ENCODE assay signal across 17 cellular contexts in genomic region chr14:50364792-50365191, GRCh38. TPM values are rescaled to one million over a fixed set of nuclear protein-coding genes. Genes with fewer than 3 reads are reported as not detected.
DNase-seq lines count a peak whose midpoint lies in the region; ATAC-seq, FAIRE-seq and TF ChIP-seq lines count a peak whose summit lies in the region.
"Had no signal": no experiment of that assay in that cellular context is flagged by ENCODE, and none has a peak within 500 bp of the region (broad histone marks: within the 10 kb centered on the region; RNA-seq: fewer than 3 reads in every experiment).

No MANE protein-coding gene starts in this region.

- no peaks in the 10 kb centered on the region for H3K27me3 ChIP-seq in HepG2 (ENCODE audit: control insufficient read depth in 1 of 2, insufficient read depth in 2 of 2, low read length in 2 of 2)
- H3K27me3 ChIP-seq: gastroesophageal sphincter had no signal

- H3K27ac ChIP-seq in HepG2 (ENCODE audit: extremely low read length, insufficient read depth, low read length) = no peak overlapping the region
- H3K27ac ChIP-seq: prostate gland had no signal

- no peak for TF ChIP-seq RAD21 in HepG2 (CRISPR knock-in tag; IDR thresholded peaks at IDR 0.05)

- no peak for TF ChIP-seq POLR2A in HepG2 (IDR thresholded peaks at IDR 0.05; ENCODE audit: insufficient read depth in 1 of 2, low read depth in 2 of 2, low read length in 2 of 2)

- H2AFZ ChIP-seq in HepG2 (ENCODE audit: low read length) = no peak overlapping the region

- no peaks in the 10 kb centered on the region for H3K36me3 ChIP-seq in HepG2 (replicated peaks in 1 of 2; ENCODE audit: control insufficient read depth in 1 of 2, insufficient read depth in 2 of 2, low read length in 2 of 2)
- H3K36me3 ChIP-seq: gastroesophageal sphincter, prostate gland had no signal

- in situ Hi-C loops in HepG2 (cut with HindIII; ENCODE audit: extremely low pct_ligation_motif_present, low pct_unique_long_range_greater_than_20kb) = no loop called here

- H3K9me3 Mint-ChIP-seq in natural killer cell = no peaks in the 10 kb centered on the region
- H3K9me3 Mint-ChIP-seq in natural killer cell treated with Interleukin-12 subunit alpha and Interleukin-12 subunit beta and Interleukin-15 and Interleukin-18, amount 100 ng/mL, for 72 hours = no peaks in the 10 kb centered on the region
- H3K9me3 Mint-ChIP-seq: nephron had no signal

- intact Hi-C loops in natural killer cell (cut with micrococcal nuclease) (loop anchor here (5.0 to 10.0 kb wide), 2 partner anchors 362 to 780 kb away; partner anchors contain the start of gene RPS29), HepG2 (cut with micrococcal nuclease; ENCODE audit: unreplicated experiment) (no loop called here)

- BruUV-seq in HepG2 (replicated peaks; lab: Mats Ljungman, UMichigan) = no TSS peak

- H4K20me1 ChIP-seq in HepG2 (ENCODE audit: insufficient read depth, low read length) = no peaks in the 10 kb centered on the region

- H3K9me3 ChIP-seq in HepG2 (ENCODE audit: low read length) = no peaks in the 10 kb centered on the region
- H3K9me3 ChIP-seq: gastroesophageal sphincter, prostate gland had no signal

- H3K4me2 ChIP-seq in HepG2 (ENCODE audit: low read depth, low read length) = no peak overlapping the region

- H3K27ac Mint-ChIP-seq in natural killer cell = peak overlapping the region; percentile 92 to 93
- H3K27ac Mint-ChIP-seq in natural killer cell treated with Interleukin-12 subunit alpha and Interleukin-12 subunit beta and Interleukin-15 and Interleukin-18, amount 100 ng/mL, for 72 hours = no peak overlapping the region

- no peak for ATAC-seq in natural killer cell
- no peak for ATAC-seq in natural killer cell treated with Interleukin-12 subunit alpha and Interleukin-12 subunit beta and Interleukin-15 and Interleukin-18, amount 100 ng/mL, for 72 hours
- peak; percentile 36; the same call in 2 of the 3 replicates for ATAC-seq in HepG2
- no peak for ATAC-seq in HG02610 (IDR thresholded peaks at IDR 0.05; ENCODE audit: unreplicated experiment)
- no peak for ATAC-seq in GM19395 (IDR thresholded peaks at IDR 0.05; ENCODE audit: unreplicated experiment)
- ATAC-seq in GM19397 (IDR thresholded peaks at IDR 0.05; ENCODE audit: unreplicated experiment) = no peak
- ATAC-seq: gastroesophageal sphincter had no signal

- H3K9ac ChIP-seq in HepG2 (ENCODE audit: insufficient read depth, low read depth, low read length) = no peak overlapping the region

- H3K27me3 Mint-ChIP-seq in natural killer cell (ENCODE audit: low read depth in 2 of 2) = no peaks in the 10 kb centered on the region
- H3K27me3 Mint-ChIP-seq in natural killer cell treated with Interleukin-12 subunit alpha and Interleukin-12 subunit beta and Interleukin-15 and Interleukin-18, amount 100 ng/mL, for 72 hours = no peaks in the 10 kb centered on the region
- H3K27me3 Mint-ChIP-seq: CD4-positive, alpha-beta memory T cell had no signal

- H3K79me2 ChIP-seq in HepG2 (ENCODE audit: insufficient read depth, low read length) = no peaks in the 10 kb centered on the region

- peak overlapping the region; percentile 26 for H3K4me3 Mint-ChIP-seq in natural killer cell
- no peak overlapping the region for H3K4me3 Mint-ChIP-seq in natural killer cell treated with Interleukin-12 subunit alpha and Interleukin-12 subunit beta and Interleukin-15 and Interleukin-18, amount 100 ng/mL, for 72 hours
- H3K4me3 Mint-ChIP-seq: nephron had no signal

- TF ChIP-seq CTCF in natural killer cell (IDR thresholded peaks at IDR 0.05) (no peak), HepG2 (CRISPR knock-in tag; IDR thresholded peaks at IDR 0.05) (no peak)

- POLR2A ChIA-PET in HepG2 (lab: Yijun Ruan, JAX) = interaction anchor here (1.3 kb wide), 1 partner anchor 53 kb away, joined by 3 read pairs; the partner anchor contains the start of genes DMAC2L and L2HGDH

- DNase-seq in natural killer cell (no peak), HepG2 (ENCODE audit: low spot score) (no peak), NK-92 (lab: John Stamatoyannopoulos, UW; ENCODE audit: unreplicated experiment) (no peak)
- no peak for DNase-seq in natural killer cell treated with Interleukin-12 subunit alpha and Interleukin-12 subunit beta and Interleukin-15 and Interleukin-18, amount 100 ng/mL, for 72 hours (ENCODE audit: low spot score)
- DNase-seq: activated gamma-delta T cell; anterior cingulate cortex; CD4-positive, alpha-beta memory T cell; NCI-H2081; stimulated activated naive CD4-positive, alpha-beta T cell treated with Interleukin-2 at 50 U/mL for 16 hours had no signal

- H3K36me3 Mint-ChIP-seq in natural killer cell = no peaks in the 10 kb centered on the region
- peaks cover 6% of the 10 kb centered on the region for H3K36me3 Mint-ChIP-seq in natural killer cell treated with Interleukin-12 subunit alpha and Interleukin-12 subunit beta and Interleukin-15 and Interleukin-18, amount 100 ng/mL, for 72 hours

- TF ChIP-seq EP300 in HepG2 (IDR thresholded peaks at IDR 0.05; ENCODE audit: low read depth in 2 of 2, low read length in 2 of 2) (no peak), HepG2 (CRISPR knock-in tag; IDR thresholded peaks at IDR 0.05; ENCODE audit: borderline replicate concordance) (no peak)

- peaks cover 50 to 55% of the 10 kb centered on the region in 2 donors for H3K4me1 Mint-ChIP-seq in natural killer cell
- H3K4me1 Mint-ChIP-seq in natural killer cell treated with Interleukin-12 subunit alpha and Interleukin-12 subunit beta and Interleukin-15 and Interleukin-18, amount 100 ng/mL, for 72 hours (ENCODE audit: low read depth in 2 of 2) = peaks cover 46 to 49% of the 10 kb centered on the region in 2 donors

- H3K4me1 ChIP-seq in HepG2 (ENCODE audit: insufficient read depth, low read length) = peaks cover 36% of the 10 kb centered on the region
- H3K4me1 ChIP-seq: prostate gland had no signal

- no peak overlapping the region for H3K4me3 ChIP-seq in HepG2 (replicated peaks in 1 of 3; ENCODE audit: insufficient read depth in 1 of 3, low read depth in 2 of 3, low read length in 3 of 3)
- H3K4me3 ChIP-seq: gastroesophageal sphincter, prostate gland had no signal

- CTCF ChIA-PET in HepG2 (lab: Yijun Ruan, JAX; ENCODE audit: low intra/inter-chr PET ratio, low total read pairs) = no interaction called here

- WGBS in HepG2 (ENCODE audit: low lambda C conversion rate) = 27% methylated on average over 1 of the region's 1 CpG

- FAIRE-seq in colon (lab: Jason Lieb, UNC) (peak; percentile 71), HepG2 (lab: Jason Lieb, UNC) (no peak)
- FAIRE-seq: A204.1 had no signal

RNA-seq across cellular contexts. Expression of gene CDKL1, which starts 31.9 kb away (rescaled TPM):
- total RNA-seq in natural killer cell (10 to 100 TPM; 12.4 to 16.7 (median 15.4) TPM), HepG2 (2016; rRNA removed; fragmentation: Illumina TruSeq; extraction: Trizol) (5.1 and 7.9 TPM in 2 replicates)
- total RNA-seq in natural killer cell treated with Interleukin-12 subunit alpha and Interleukin-12 subunit beta and Interleukin-15 and Interleukin-18, amount 100 ng/mL, for 72 hours = 1 to 10 TPM; 2.3 to 7.3 TPM
- 1.4 and 3.0 TPM in 2 replicates for total RNA-seq in HepG2 (2016; cell fraction: cytosol; rRNA removed; fragmentation: Illumina TruSeq; extraction: Trizol; ENCODE audit: low read depth)
- 4.2 and 9.4 TPM in 2 replicates for total RNA-seq in HepG2 (2016; cell fraction: insoluble cytoplasmic fraction; rRNA removed; fragmentation: Illumina TruSeq; extraction: Trizol)
- 2.3 and 3.1 TPM in 2 replicates for total RNA-seq in HepG2 (2016; cell fraction: membrane; rRNA removed; fragmentation: Illumina TruSeq; extraction: Trizol)
- 1.9 and 6.9 TPM in 2 replicates for total RNA-seq in HepG2 (2016; cell fraction: nucleus; rRNA removed; fragmentation: Illumina TruSeq; extraction: Trizol)
- polyA plus RNA-seq in HepG2 (2011; rRNA removed) = 0.30 and 4.4 TPM in 2 replicates
- polyA plus RNA-seq in HepG2 (2011; cell fraction: cytosol; rRNA removed) = 0.33 and 1.1 TPM in 2 replicates
- 0.57 and 0.66 TPM in 2 replicates for polyA plus RNA-seq in HepG2 (2011; cell fraction: nucleus; rRNA removed)
- polyA plus RNA-seq in HepG2 (2012) = 0.33 and 0.63 TPM in 2 replicates
- polyA plus RNA-seq in HepG2 (2016; cell fraction: cytosol; fragmentation: Illumina TruSeq; extraction: Trizol; ENCODE audit: low read depth) = 0.33 and 1.4 TPM in 2 replicates
- 7.0 and 9.1 TPM in 2 replicates for polyA plus RNA-seq in HepG2 (2016; cell fraction: insoluble cytoplasmic fraction; fragmentation: Illumina TruSeq; extraction: Trizol; ENCODE audit: low read depth)
- 0.94 and 1.4 TPM in 2 replicates for polyA plus RNA-seq in HepG2 (2016; cell fraction: membrane; fragmentation: Illumina TruSeq; extraction: Trizol; ENCODE audit: low read depth)
- polyA plus RNA-seq in HepG2 (2016; cell fraction: nucleus; fragmentation: Illumina TruSeq; extraction: Trizol; ENCODE audit: insufficient read depth, low read depth) = 1.9 and 2.0 TPM in 2 replicates
- polyA minus RNA-seq in HepG2 (2011; rRNA and poly(A)+ RNA removed; ENCODE audit: low replicate concordance) = 1.7 and 2.9 TPM in 2 replicates
- 0.79 and 2.7 TPM in 2 replicates for polyA minus RNA-seq in HepG2 (2011; cell fraction: cytosol; rRNA and poly(A)+ RNA removed)
- 0.99 and 1.2 TPM in 2 replicates for polyA minus RNA-seq in HepG2 (2011; cell fraction: nucleus; rRNA and poly(A)+ RNA removed)

RNA-seq across cellular contexts. Expression of gene DMAC2L, which starts 52.7 kb away (rescaled TPM):
- 10 to 100 TPM; 24.7 to 28.7 (median 25.0) TPM for total RNA-seq in natural killer cell
- total RNA-seq in natural killer cell treated with Interleukin-12 subunit alpha and Interleukin-12 subunit beta and Interleukin-15 and Interleukin-18, amount 100 ng/mL, for 72 hours = 10 to 100 TPM; 14.9 to 16.6 TPM
- 19.4 and 27.4 TPM in 2 replicates for total RNA-seq in HepG2 (2016; rRNA removed; fragmentation: Illumina TruSeq; extraction: Trizol)
- 10.3 and 11.7 TPM in 2 replicates for total RNA-seq in HepG2 (2016; cell fraction: cytosol; rRNA removed; fragmentation: Illumina TruSeq; extraction: Trizol; ENCODE audit: low read depth)
- 23.4 and 25.5 TPM in 2 replicates for total RNA-seq in HepG2 (2016; cell fraction: insoluble cytoplasmic fraction; rRNA removed; fragmentation: Illumina TruSeq; extraction: Trizol)
- 16.0 and 17.6 TPM in 2 replicates for total RNA-seq in HepG2 (2016; cell fraction: membrane; rRNA removed; fragmentation: Illumina TruSeq; extraction: Trizol)
- total RNA-seq in HepG2 (2016; cell fraction: nucleus; rRNA removed; fragmentation: Illumina TruSeq; extraction: Trizol) = 13.5 and 14.7 TPM in 2 replicates
- polyA plus RNA-seq in HepG2 (2011; rRNA removed) = 14.6 and 23.2 TPM in 2 replicates
- polyA plus RNA-seq in HepG2 (2011; cell fraction: cytosol; rRNA removed) = 21.5 and 25.4 TPM in 2 replicates
- polyA plus RNA-seq in HepG2 (2011; cell fraction: nucleus; rRNA removed) = 10.4 and 12.7 TPM in 2 replicates
- 13.8 and 15.5 TPM in 2 replicates for polyA plus RNA-seq in HepG2 (2012)
- polyA plus RNA-seq in HepG2 (2016; cell fraction: cytosol; fragmentation: Illumina TruSeq; extraction: Trizol; ENCODE audit: low read depth) = 14.1 and 16.6 TPM in 2 replicates
- 30.2 and 31.0 TPM in 2 replicates for polyA plus RNA-seq in HepG2 (2016; cell fraction: insoluble cytoplasmic fraction; fragmentation: Illumina TruSeq; extraction: Trizol; ENCODE audit: low read depth)
- 14.7 and 20.0 TPM in 2 replicates for polyA plus RNA-seq in HepG2 (2016; cell fraction: membrane; fragmentation: Illumina TruSeq; extraction: Trizol; ENCODE audit: low read depth)
- 15.0 and 25.9 TPM in 2 replicates for polyA plus RNA-seq in HepG2 (2016; cell fraction: nucleus; fragmentation: Illumina TruSeq; extraction: Trizol; ENCODE audit: insufficient read depth, low read depth)
- polyA minus RNA-seq in HepG2 (2011; rRNA and poly(A)+ RNA removed; ENCODE audit: low replicate concordance) = 13.6 and 16.5 TPM in 2 replicates
- 8.0 and 8.6 TPM in 2 replicates for polyA minus RNA-seq in HepG2 (2011; cell fraction: cytosol; rRNA and poly(A)+ RNA removed)
- 20.9 and 26.0 TPM in 2 replicates for polyA minus RNA-seq in HepG2 (2011; cell fraction: nucleus; rRNA and poly(A)+ RNA removed)

RNA-seq across cellular contexts. Expression of gene L2HGDH, which starts 52.8 kb away (rescaled TPM):
- total RNA-seq in natural killer cell (1 to 10 TPM; 4.2 to 5.6 (median 5.4) TPM), HepG2 (2016; rRNA removed; fragmentation: Illumina TruSeq; extraction: Trizol) (5.0 and 7.4 TPM in 2 replicates)
- 10 to 100 TPM; 14.2 to 15.4 TPM for total RNA-seq in natural killer cell treated with Interleukin-12 subunit alpha and Interleukin-12 subunit beta and Interleukin-15 and Interleukin-18, amount 100 ng/mL, for 72 hours
- 10.4 and 10.5 TPM in 2 replicates for total RNA-seq in HepG2 (2016; cell fraction: cytosol; rRNA removed; fragmentation: Illumina TruSeq; extraction: Trizol; ENCODE audit: low read depth)
- total RNA-seq in HepG2 (2016; cell fraction: insoluble cytoplasmic fraction; rRNA removed; fragmentation: Illumina TruSeq; extraction: Trizol) = 4.9 and 8.4 TPM in 2 replicates
- 6.0 and 6.4 TPM in 2 replicates for total RNA-seq in HepG2 (2016; cell fraction: membrane; rRNA removed; fragmentation: Illumina TruSeq; extraction: Trizol)
- total RNA-seq in HepG2 (2016; cell fraction: nucleus; rRNA removed; fragmentation: Illumina TruSeq; extraction: Trizol) = 3.4 and 4.9 TPM in 2 replicates
- 2.3 and 3.3 TPM in 2 replicates for polyA plus RNA-seq in HepG2 (2011; rRNA removed)
- polyA plus RNA-seq in HepG2 (2011; cell fraction: cytosol; rRNA removed) = 2.1 and 2.6 TPM in 2 replicates
- 1.1 and 1.7 TPM in 2 replicates for polyA plus RNA-seq in HepG2 (2011; cell fraction: nucleus; rRNA removed)
- polyA plus RNA-seq in HepG2 (2012) = 2.5 and 3.4 TPM in 2 replicates
- polyA plus RNA-seq in HepG2 (2016; cell fraction: cytosol; fragmentation: Illumina TruSeq; extraction: Trizol; ENCODE audit: low read depth) = 0.43 and 0.51 TPM in 2 replicates
- 5.4 and 6.1 TPM in 2 replicates for polyA plus RNA-seq in HepG2 (2016; cell fraction: insoluble cytoplasmic fraction; fragmentation: Illumina TruSeq; extraction: Trizol; ENCODE audit: low read depth)
- 0.57 and 0.84 TPM in 2 replicates for polyA plus RNA-seq in HepG2 (2016; cell fraction: membrane; fragmentation: Illumina TruSeq; extraction: Trizol; ENCODE audit: low read depth)
- 4.3 and 5.0 TPM in 2 replicates for polyA plus RNA-seq in HepG2 (2016; cell fraction: nucleus; fragmentation: Illumina TruSeq; extraction: Trizol; ENCODE audit: insufficient read depth, low read depth)
- polyA minus RNA-seq in HepG2 (2011; rRNA and poly(A)+ RNA removed; ENCODE audit: low replicate concordance) = 5.1 and 6.6 TPM in 2 replicates
- 2.2 and 2.7 TPM in 2 replicates for polyA minus RNA-seq in HepG2 (2011; cell fraction: cytosol; rRNA and poly(A)+ RNA removed)
- polyA minus RNA-seq in HepG2 (2011; cell fraction: nucleus; rRNA and poly(A)+ RNA removed) = 4.2 and 7.2 TPM in 2 replicates

Comparison
In these comparisons a context has a peak if more than half of its experiments do, and no peak if none do; other contexts are left out.
1. H3K27ac Mint-ChIP-seq: peak in natural killer cell (2 of 2); none in natural killer cell treated with Interleukin-12 subunit alpha and Interleukin-12 subunit beta and Interleukin-15 and Interleukin-18, amount 100 ng/mL, for 72 hours (0 of 2).